ENCODE assay signal across 11 cellular contexts in the genomic region with DNA sequence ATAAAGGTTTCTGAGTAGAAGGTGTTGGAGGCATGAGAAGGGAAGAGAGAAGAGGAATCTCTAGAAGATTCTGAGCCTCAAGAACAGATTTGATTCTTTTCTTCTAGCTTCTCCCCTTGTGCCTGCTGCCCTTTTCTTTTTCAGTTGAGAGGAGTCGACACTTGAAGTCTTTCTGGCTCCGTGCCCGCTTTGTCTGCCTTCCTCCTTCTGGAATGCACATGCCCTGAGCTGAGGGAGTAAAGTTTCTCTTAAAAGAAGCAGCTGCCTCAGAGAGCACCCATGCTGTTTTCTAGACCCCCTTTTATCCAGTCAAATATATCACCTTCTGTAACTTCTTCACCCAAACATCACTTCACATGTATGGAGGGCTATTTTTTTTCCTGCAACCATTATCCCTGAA. TPM values are rescaled to one million over a fixed set of nuclear protein-coding genes. Genes with fewer than 3 reads are reported as not detected.
A peak's percentile ranks its signal among the peaks of the same experiment; 100 is the strongest.
DNase-seq lines count a peak whose midpoint lies in the region; ATAC-seq lines count a peak whose summit lies in the region.
"Had no signal": no experiment of that assay in that cellular context is flagged by ENCODE, and none has a peak within 500 bp of the region (broad histone marks: within the 10 kb centered on the region; RNA-seq: fewer than 3 reads in every experiment).

No MANE protein-coding gene starts in this region.

- intact Hi-C loops in dendritic cell treated with granulocyte-macrophage colony-stimulating factor and Interleukin-4, amounts not matched to agents 40 ng/mL and 50 ng/mL, for 4 days (cut with micrococcal nuclease): loop anchor here (10.0 kb wide), 1 partner anchor 369 kb away; no protein-coding TSS in a partner anchor

- H4K91ac ChIP-seq in neuronal stem cell (ENCODE audit: low read depth, low read length, poor library complexity): no peak overlapping the region

- H3K18ac ChIP-seq in neuronal stem cell (ENCODE audit: low read length): no peak overlapping the region

- no peak overlapping the region for H2BK12ac ChIP-seq in neuronal stem cell (ENCODE audit: low read length)

- WGBS in neuronal stem cell (ENCODE audit: extremely low coverage in 2 of 2, insufficient read length in 2 of 2, insufficient replicate concordance in 1 of 2), 2 donors: no CpG with 5 or more reads among the region's 3 CpGs

- H3K4me2 ChIP-seq in neuronal stem cell (ENCODE audit: insufficient read depth, low read length, poor library complexity, severe bottlenecking): no peak overlapping the region

- no peaks in the 10 kb centered on the region for H3K27me3 Mint-ChIP-seq in dendritic cell treated with granulocyte-macrophage colony-stimulating factor and Interleukin-4, amounts not matched to agents 40 ng/mL and 50 ng/mL, for 4 days

- no peaks in the 10 kb centered on the region for H3K36me3 ChIP-seq in neuronal stem cell (replicated peaks in 1 of 2; ENCODE audit: control insufficient read depth in 2 of 2, insufficient read depth in 2 of 2, low read length in 2 of 2)

- no peak overlapping the region for H3K27ac Mint-ChIP-seq in dendritic cell treated with granulocyte-macrophage colony-stimulating factor and Interleukin-4, amounts not matched to agents 40 ng/mL and 50 ng/mL, for 4 days

- no peak overlapping the region for H3K14ac ChIP-seq in neuronal stem cell (ENCODE audit: low read length)

- no peak overlapping the region for H4K8ac ChIP-seq in neuronal stem cell (ENCODE audit: low read depth, low read length)

- H3K9me3 ChIP-seq in neuronal stem cell (replicated peaks in 1 of 2; ENCODE audit: control insufficient read depth in 2 of 2, insufficient read depth in 1 of 2, low read depth in 1 of 2, low read length in 2 of 2): no peaks in the 10 kb centered on the region

- peaks cover 18% of the 10 kb centered on the region for H3K4me1 Mint-ChIP-seq in dendritic cell treated with granulocyte-macrophage colony-stimulating factor and Interleukin-4, amounts not matched to agents 40 ng/mL and 50 ng/mL, for 4 days (ENCODE audit: low read depth)

- no peak overlapping the region for H3K23ac ChIP-seq in neuronal stem cell (ENCODE audit: low read depth, low read length, poor library complexity)

- no peaks in the 10 kb centered on the region for H3K9me3 Mint-ChIP-seq in dendritic cell treated with granulocyte-macrophage colony-stimulating factor and Interleukin-4, amounts not matched to agents 40 ng/mL and 50 ng/mL, for 4 days

- H2BK5ac ChIP-seq in neuronal stem cell (ENCODE audit: low read length): no peak overlapping the region

- H3K27me3 ChIP-seq in neuronal stem cell (ENCODE audit: control insufficient read depth in 3 of 3, insufficient read depth in 3 of 3, low read depth in 1 of 3, low read length in 3 of 3): peaks cover 0 to 27% (median 0%) of the 10 kb centered on the region in 3 experiments

- no peaks in the 10 kb centered on the region for H3K79me1 ChIP-seq in neuronal stem cell (ENCODE audit: low read depth, low read length)

- DNase-seq in CD1c-positive myeloid dendritic cell (ENCODE audit: extremely low spot score): peak; percentile 60
- peak; percentile 32 for DNase-seq in NCI-H2227 (lab: John Stamatoyannopoulos, UW; ENCODE audit: unreplicated experiment)
- peak; percentile 5 for DNase-seq in neuronal stem cell (ENCODE audit: low spot score)
- DNase-seq in activated CD8-positive, alpha-beta memory T cell treated with anti-CD3 and anti-CD28 coated beads, Interleukin-2, amount 50 U/mL, for 4 hours: no peak
- DNase-seq in T-helper 2 cell: no peak
- no peak for DNase-seq in inferior parietal cortex (ENCODE audit: extremely low spot score)
- DNase-seq: activated CD8-positive, alpha-beta memory T cell treated with anti-CD3 and anti-CD28 coated beads for 24 hours; NCI-H2029 treated with DMSO at 0.1 percent for 48 hours had no signal

- H2AFZ ChIP-seq in neuronal stem cell (ENCODE audit: low read length): no peak overlapping the region

- H2BK15ac ChIP-seq in neuronal stem cell (ENCODE audit: low read length): no peak overlapping the region

- ATAC-seq in GM19324 (IDR thresholded peaks at IDR 0.05; ENCODE audit: low FRiP score, unreplicated experiment): no peak

- H3K27ac ChIP-seq in neuronal stem cell (replicated peaks; ENCODE audit: low read length): no peak overlapping the region
- H3K27ac ChIP-seq: epithelial cell of prostate had no signal

- no peak overlapping the region for H3K4ac ChIP-seq in neuronal stem cell (ENCODE audit: low read length)

- peak overlapping the region; percentile 21 for H3K4me3 Mint-ChIP-seq in dendritic cell treated with granulocyte-macrophage colony-stimulating factor and Interleukin-4, amounts not matched to agents 40 ng/mL and 50 ng/mL, for 4 days

- no peak overlapping the region for H3K9ac ChIP-seq in neuronal stem cell (ENCODE audit: low read depth, low read length, poor library complexity)

- H3K4me1 ChIP-seq in neuronal stem cell (ENCODE audit: control insufficient read depth in 2 of 2, insufficient read depth in 1 of 2, low read depth in 1 of 2, low read length in 2 of 2): no peaks in the 10 kb centered on the region

- H3K36me3 Mint-ChIP-seq in dendritic cell treated with granulocyte-macrophage colony-stimulating factor and Interleukin-4, amounts not matched to agents 40 ng/mL and 50 ng/mL, for 4 days (ENCODE audit: low read depth): no peaks in the 10 kb centered on the region

- H2AK5ac ChIP-seq in neuronal stem cell (ENCODE audit: low read depth, low read length): no peak overlapping the region

- H3K4me3 ChIP-seq in neuronal stem cell (ENCODE audit: low read length in 2 of 2): no peak overlapping the region

- no peak overlapping the region for H2BK120ac ChIP-seq in neuronal stem cell (ENCODE audit: low read depth, low read length)

RNA-seq across cellular contexts. Expression of gene C11orf97, which starts 13.7 kb away (rescaled TPM):
- not detected for polyA plus RNA-seq in neuronal stem cell (2013, experiment 1 of 2)
- not detected for polyA plus RNA-seq in neuronal stem cell (2013, experiment 2 of 2)

RNA-seq across cellular contexts. Expression of gene FUT4, which starts 17.8 kb away (rescaled TPM):
- polyA plus RNA-seq in neuronal stem cell (2013, experiment 1 of 2): 1.4 TPM
- 1.4 TPM for polyA plus RNA-seq in neuronal stem cell (2013, experiment 2 of 2)

RNA-seq across cellular contexts. Expression of gene ANKRD49, which starts 32.1 kb away (rescaled TPM):
- polyA plus RNA-seq in neuronal stem cell (2013, experiment 1 of 2): 25.1 TPM
- polyA plus RNA-seq in neuronal stem cell (2013, experiment 2 of 2): 25.9 TPM

RNA-seq across cellular contexts. Expression of gene MRE11, which starts 32.3 kb away (rescaled TPM):
- polyA plus RNA-seq in neuronal stem cell (2013, experiment 1 of 2): 15.8 TPM
- 16.5 TPM for polyA plus RNA-seq in neuronal stem cell (2013, experiment 2 of 2)

RNA-seq across cellular contexts. Expression of gene PIWIL4, which starts 41.2 kb away (rescaled TPM):
- polyA plus RNA-seq in neuronal stem cell (2013, experiment 1 of 2): 0.15 TPM
- 0.21 TPM for polyA plus RNA-seq in neuronal stem cell (2013, experiment 2 of 2)

Comparison
In these comparisons a context has a peak if more than half of its experiments do, and no peak if none do; other contexts are left out.
1. DNase-seq: peak in CD1c-positive myeloid dendritic cell (single experiment), NCI-H2227 (single experiment) and neuronal stem cell (single experiment); none in activated CD8-positive, alpha-beta memory T cell treated with anti-CD3 and anti-CD28 coated beads, Interleukin-2, amount 50 U/mL, for 4 hours (single experiment), T-helper 2 cell (0 of 5) and inferior parietal cortex (single experiment).